1 cellular context compared by ENCODE assay signal in genomic region chr16:30526823-30527634, GRCh38.
A peak's percentile ranks its signal among the peaks of the same experiment; 100 is the strongest.
TF ChIP-seq lines count a peak whose summit lies in the region.

No MANE protein-coding gene starts in this region.

TF ChIP-seq in A549, 52 proteins besides CTCF, POLR2A, EP300 and RAD21 (continued from another document):
- TF ChIP-seq REST (IDR thresholded peaks at IDR 0.05): no peak
- 0 out of 2 replicates have a peak, but pooled peaks have one; percentile 8 for TF ChIP-seq BHLHE40 (IDR thresholded peaks at IDR 0.05; ENCODE audit: low read depth, low read length)
- no peak for TF ChIP-seq HEYL (CRISPR knock-in tag; IDR thresholded peaks at IDR 0.05)
- TF ChIP-seq CHD4 (IDR thresholded peaks at IDR 0.05; ENCODE audit: borderline replicate concordance): no peak
- TF ChIP-seq RFX5 (IDR thresholded peaks at IDR 0.05): no peak
- no peak for TF ChIP-seq KDM1A (IDR thresholded peaks at IDR 0.05; ENCODE audit: low read depth)
- TF ChIP-seq GATA3 (IDR thresholded peaks at IDR 0.05; ENCODE audit: borderline replicate concordance): peak; percentile 23; the same call in 1 of the 2 replicates
- TF ChIP-seq CHD2 (IDR thresholded peaks at IDR 0.05; ENCODE audit: low read length, partially characterized antibody): no peak
- TF ChIP-seq RNF2 (IDR thresholded peaks at IDR 0.05; ENCODE audit: borderline replicate concordance, low read depth): no peak
- TF ChIP-seq ZSCAN20 (CRISPR knock-in tag; IDR thresholded peaks at IDR 0.05): no peak
- no peak for TF ChIP-seq NPAS2 (CRISPR knock-in tag; IDR thresholded peaks at IDR 0.05; ENCODE audit: borderline replicate concordance)
- TF ChIP-seq NFE2L2 (conservative IDR thresholded peaks at IDR 0.05; ENCODE audit: low read length): no peak
- peak; percentile 17; the same call in 1 of the 2 replicates for TF ChIP-seq MAX (IDR thresholded peaks at IDR 0.05)
- TF ChIP-seq HOXA7 (CRISPR knock-in tag; IDR thresholded peaks at IDR 0.05): no peak
- no peak for TF ChIP-seq JUNB (IDR thresholded peaks at IDR 0.05)
- TF ChIP-seq ZC3H11A (IDR thresholded peaks at IDR 0.05): no peak
- TF ChIP-seq MAZ (IDR thresholded peaks at IDR 0.05; ENCODE audit: borderline replicate concordance, low read depth, low read length): peak; percentile 43; the same call in 1 of the 2 replicates
- no peak for TF ChIP-seq ZFP36 (IDR thresholded peaks at IDR 0.05; ENCODE audit: borderline replicate concordance, partially characterized antibody)
- TF ChIP-seq ELK1 (IDR thresholded peaks at IDR 0.05; ENCODE audit: low read depth, low read length): no peak
- no peak for TF ChIP-seq POLR2AphosphoS2 (conservative IDR thresholded peaks at IDR 0.05; ENCODE audit: low read length)
- no peak; the same call in 1 of the 2 replicates for TF ChIP-seq MYC (IDR thresholded peaks at IDR 0.05; ENCODE audit: borderline replicate concordance, low read length)
- TF ChIP-seq HOXB5 (CRISPR knock-in tag; IDR thresholded peaks at IDR 0.05): no peak
- TF ChIP-seq FOXS1 (CRISPR knock-in tag; IDR thresholded peaks at IDR 0.05): no peak
- no peak for TF ChIP-seq EHMT2 (IDR thresholded peaks at IDR 0.05; ENCODE audit: low read depth)
- TF ChIP-seq BCL3 (IDR thresholded peaks at IDR 0.05): no peak
- peak; percentile 80; a peak in 3 of 5 replicates for TF ChIP-seq JUN (IDR thresholded peaks at IDR 0.05)
- 0 out of 2 replicates have a peak, but pooled peaks have one; percentile 48 for TF ChIP-seq HMGXB4 (CRISPR knock-in tag; IDR thresholded peaks at IDR 0.05; ENCODE audit: borderline replicate concordance)
- TF ChIP-seq KDM5A (IDR thresholded peaks at IDR 0.05): no peak
- 0 out of 2 replicates have a peak, but pooled peaks have one; percentile 33 for TF ChIP-seq E2F6 (IDR thresholded peaks at IDR 0.05; ENCODE audit: borderline replicate concordance, low read depth)
- TF ChIP-seq FOSB (CRISPR knock-in tag; IDR thresholded peaks at IDR 0.05): no peak
- no peak for TF ChIP-seq ATOH8 (CRISPR knock-in tag; IDR thresholded peaks at IDR 0.05; ENCODE audit: low read depth)
- no peak for TF ChIP-seq ESRRA (IDR thresholded peaks at IDR 0.05; ENCODE audit: borderline replicate concordance, low read length)
- TF ChIP-seq CBX2 (IDR thresholded peaks at IDR 0.05; ENCODE audit: borderline replicate concordance, low read depth): no peak
- no peak for TF ChIP-seq CBX8 (IDR thresholded peaks at IDR 0.05)
- no peak for TF ChIP-seq CEBPB (IDR thresholded peaks at IDR 0.05)
- peak; percentile 68; the same call in 1 of the 2 replicates for TF ChIP-seq TP53 (CRISPR knock-in tag; IDR thresholded peaks at IDR 0.05)
- no peak for TF ChIP-seq HOXB13 (CRISPR knock-in tag; IDR thresholded peaks at IDR 0.05; ENCODE audit: low read depth)
- TF ChIP-seq EHF (CRISPR knock-in tag; IDR thresholded peaks at IDR 0.05): no peak
- no peak for TF ChIP-seq RCOR1 (IDR thresholded peaks at IDR 0.05; ENCODE audit: low read depth, low read length)
- peak; percentile 92 for TF ChIP-seq PHF8 (IDR thresholded peaks at IDR 0.05; ENCODE audit: borderline replicate concordance, low read depth)
- TF ChIP-seq USF2 (IDR thresholded peaks at IDR 0.05): peak; percentile 56
- no peak for TF ChIP-seq SREBF2 (IDR thresholded peaks at IDR 0.05)
- TF ChIP-seq FOSL2 (IDR thresholded peaks at IDR 0.05): no peak
- TF ChIP-seq FOSL2 (CRISPR knock-in tag; IDR thresholded peaks at IDR 0.05): no peak
- peak; percentile 55; the same call in 1 of the 2 replicates for TF ChIP-seq TFCP2L1 (CRISPR knock-in tag; IDR thresholded peaks at IDR 0.05)
- TF ChIP-seq MAFK (IDR thresholded peaks at IDR 0.05; ENCODE audit: partially characterized antibody): no peak
